24 cellular contexts compared by ENCODE assay signal in the genomic region with DNA sequence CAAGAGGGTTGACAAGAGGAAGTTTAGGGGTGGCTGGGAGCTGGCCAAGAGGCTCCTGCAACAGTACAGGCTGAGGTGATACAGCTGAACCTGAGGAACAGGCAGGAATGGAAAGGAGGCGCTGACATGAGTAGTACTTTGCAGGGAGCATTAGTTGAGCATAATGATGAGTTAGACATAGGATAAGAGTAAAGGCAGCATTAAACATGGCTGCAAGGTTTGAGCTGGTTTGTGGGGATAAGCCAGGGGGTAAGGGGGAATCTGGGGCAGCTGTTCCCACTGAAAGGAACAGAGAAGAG. TPM values are rescaled to one million over a fixed set of nuclear protein-coding genes. Genes with fewer than 3 reads are reported as not detected.
"Had no signal": no experiment of that assay in that cellular context is flagged by ENCODE, and none has a peak within 500 bp of the region (broad histone marks: within the 10 kb centered on the region; RNA-seq: fewer than 3 reads in every experiment).

No MANE protein-coding gene starts in this region.

- H3K4me3 ChIP-seq: SK-N-MC had no signal

- H3K9me3 Mint-ChIP-seq: activated CD4-positive, alpha-beta memory T cell treated with anti-CD3 and anti-CD28 coated beads, Interleukin-2, amount 10 ng/mL, durations not matched to agents 7 days and 5 days; activated naive CD4-positive, alpha-beta T cell treated with anti-CD3 and anti-CD28 coated beads, Interleukin-2, amount 50 U/mL, for 24 hours; brain; central memory CD8-positive, alpha-beta T cell; T-cell had no signal

- H3K27ac ChIP-seq: SK-N-MC, VCaP had no signal

- ATAC-seq: activated CD4-positive, alpha-beta T cell treated with anti-CD3 and anti-CD28 coated beads for 36 hours; T-cell had no signal

- DNase-seq: activated CD4-positive, alpha-beta memory T cell treated with anti-CD3 and anti-CD28 coated beads, Interleukin-2, amount 10 ng/mL, durations not matched to agents 7 days and 5 days; activated CD4-positive, alpha-beta T cell treated with anti-CD3 and anti-CD28 coated beads for 36 hours; activated CD4-positive, alpha-beta T cell treated with anti-CD3 and anti-CD28 coated beads, Interleukin-2, amount 50 U/mL, for 1 hour; activated CD8-positive, alpha-beta memory T cell treated with anti-CD3 and anti-CD28 coated beads, Interleukin-2, amount 50 U/mL, for 4 hours; amygdala; Karpas-422; NCI-H1048; NCI-H146; NCI-H1930; NCI-H2171; NCI-H2227 treated with DMSO at 0.1 percent for 48 hours; NCI-H446 treated with DMSO at 0.1 percent for 48 hours; NCI-H524 treated with DMSO at 0.1 percent for 48 hours; NCI-H774; T-cell had no signal

- H3K4me1 Mint-ChIP-seq: activated CD4-positive, alpha-beta T cell treated with anti-CD3 and anti-CD28 coated beads for 36 hours; activated naive CD4-positive, alpha-beta T cell treated with anti-CD3 and anti-CD28 coated beads, Interleukin-2, amount 50 U/mL, for 24 hours; brain; central memory CD8-positive, alpha-beta T cell; T-cell had no signal

- H3K4me3 Mint-ChIP-seq: activated CD4-positive, alpha-beta memory T cell treated with anti-CD3 and anti-CD28 coated beads, Interleukin-2, amount 10 ng/mL, durations not matched to agents 7 days and 5 days; activated CD4-positive, alpha-beta T cell treated with anti-CD3 and anti-CD28 coated beads for 36 hours; activated naive CD4-positive, alpha-beta T cell treated with anti-CD3 and anti-CD28 coated beads, Interleukin-2, amount 50 U/mL, for 24 hours; brain; central memory CD8-positive, alpha-beta T cell; T-cell had no signal

- H3K36me3 Mint-ChIP-seq: activated naive CD4-positive, alpha-beta T cell treated with anti-CD3 and anti-CD28 coated beads, Interleukin-2, amount 50 U/mL, for 24 hours; brain; T-cell had no signal

- H3K27ac Mint-ChIP-seq: activated CD4-positive, alpha-beta memory T cell treated with anti-CD3 and anti-CD28 coated beads, Interleukin-2, amount 10 ng/mL, durations not matched to agents 7 days and 5 days; activated CD4-positive, alpha-beta T cell treated with anti-CD3 and anti-CD28 coated beads for 36 hours; activated naive CD4-positive, alpha-beta T cell treated with anti-CD3 and anti-CD28 coated beads, Interleukin-2, amount 50 U/mL, for 24 hours; brain; T-cell had no signal

RNA-seq across cellular contexts. Expression of gene SLC30A10, which starts 20.6 kb away (rescaled TPM):
- total RNA-seq: activated CD4-positive, alpha-beta memory T cell treated with anti-CD3 and anti-CD28 coated beads, Interleukin-2, amount 10 ng/mL, durations not matched to agents 7 days and 5 days; activated CD4-positive, alpha-beta T cell treated with anti-CD3 and anti-CD28 coated beads for 36 hours; activated CD8-positive, alpha-beta memory T cell treated with anti-CD3 and anti-CD28 coated beads for 36 hours; astrocyte; OCI-LY7; T-helper 2 cell treated with Interferon-gamma antibody and Interleukin-4, amounts not matched to agents 100 ng/mL and 5 ng/mL, for 36 hours had no signal
